In the genomic region with DNA sequence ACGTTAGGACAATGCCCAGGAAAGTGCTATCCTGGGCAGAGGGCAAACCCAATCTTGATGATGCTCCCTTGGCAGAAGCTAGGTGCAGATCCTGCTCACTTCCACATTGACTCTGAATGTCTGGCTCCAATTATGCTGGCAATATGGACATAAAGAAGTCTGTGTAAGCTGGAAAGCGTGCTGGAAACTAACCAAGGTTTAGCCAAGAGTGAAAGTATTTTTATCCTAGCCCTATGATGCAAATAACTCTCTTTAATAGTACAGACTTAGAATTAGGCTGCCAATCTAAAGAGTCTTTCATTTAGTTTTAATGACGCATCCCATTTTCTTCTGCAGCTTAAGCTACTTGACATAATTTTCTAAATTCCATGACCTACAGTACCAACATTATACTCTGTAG, we compare ENCODE assay signal across 17 cellular contexts.
DNase-seq lines count a peak whose midpoint lies in the region; ATAC-seq lines count a peak whose summit lies in the region.
"Had no signal": no experiment of that assay in that cellular context is flagged by ENCODE, and none has a peak within 500 bp of the region (broad histone marks: within the 10 kb centered on the region; RNA-seq: fewer than 3 reads in every experiment).

No MANE protein-coding gene starts in this region.

- DNase-seq in COLO829 (ENCODE audit: low spot score): peak; percentile 83
- DNase-seq in NCI-H446 (lab: John Stamatoyannopoulos, UW): peak; percentile 91 to 95
- peak; percentile 28 for DNase-seq in dedifferentiated amniotic fluid mesenchymal stem cell (ENCODE audit: extremely low spot score)
- DNase-seq in globus pallidus (ENCODE audit: low spot score): peak; percentile 29
- DNase-seq in NCI-H69 (lab: John Stamatoyannopoulos, UW): no peak
- DNase-seq in NCI-H146 (lab: John Stamatoyannopoulos, UW): no peak
- DNase-seq: DND-41, H9, NCI-H1092 treated with DMSO at 0.1 percent for 48 hours, NCI-H2081, NCI-H2171 treated with DMSO at 0.1 percent for 48 hours, NCI-H510A, NCI-H82, PC-3, SIG-M5 had no signal

- no peak for ATAC-seq in HG02973 (IDR thresholded peaks at IDR 0.05; ENCODE audit: unreplicated experiment)
- ATAC-seq in HG02610 (IDR thresholded peaks at IDR 0.05; ENCODE audit: unreplicated experiment): no peak
- ATAC-seq: PC-3 had no signal

Comparison
In these comparisons a context has a peak if more than half of its experiments do, and no peak if none do; other contexts are left out.
1. DNase-seq: peak in COLO829 (single experiment), NCI-H446 (2 of 2), dedifferentiated amniotic fluid mesenchymal stem cell (single experiment) and globus pallidus (single experiment); none in NCI-H69 (single experiment) and NCI-H146 (single experiment).